ENCODE assay signal across 18 cellular contexts in the genomic region with DNA sequence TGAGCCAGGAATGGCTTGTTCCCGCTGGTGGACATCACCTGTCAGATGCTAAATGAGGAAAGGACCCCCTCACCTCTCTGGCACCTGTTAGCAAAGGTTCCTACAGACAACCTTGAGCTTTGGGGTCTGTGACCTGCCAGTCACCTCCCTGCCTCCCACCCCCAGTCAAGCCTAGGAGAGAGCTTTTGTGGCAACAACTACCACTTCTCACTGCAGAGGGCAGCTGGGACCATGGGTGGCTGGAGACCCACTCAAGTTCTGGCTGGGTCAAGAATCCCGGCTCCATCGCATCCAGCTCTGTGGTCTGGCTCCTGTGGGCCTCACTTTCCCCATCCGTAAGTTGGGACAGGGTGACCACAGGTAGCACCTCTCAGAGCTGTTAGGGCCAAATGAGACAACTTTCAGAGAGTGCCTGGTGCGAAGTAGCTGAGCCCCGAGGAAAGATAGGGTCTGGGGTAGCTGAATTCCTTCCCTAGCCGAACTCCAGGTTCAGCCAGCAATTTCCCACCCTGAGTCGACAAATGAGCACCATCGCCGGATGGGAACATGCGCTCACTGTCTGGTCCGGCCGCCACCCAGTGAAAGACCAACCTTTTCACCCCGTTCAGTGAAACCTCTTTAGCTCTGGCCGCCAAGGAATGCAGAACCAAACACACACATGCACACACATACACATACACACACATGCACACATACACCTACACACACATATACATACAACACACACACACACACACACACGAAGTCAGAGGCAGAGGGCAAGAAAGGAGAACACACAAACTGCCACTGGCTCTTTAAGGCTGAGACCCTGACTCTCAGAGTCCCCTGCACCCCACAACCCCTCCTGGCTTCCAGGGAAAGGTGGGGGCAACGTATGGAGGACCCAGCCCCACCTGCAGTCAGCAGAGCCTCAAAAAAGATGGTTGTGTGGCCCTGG. TPM values are rescaled to one million over a fixed set of nuclear protein-coding genes. Genes with fewer than 3 reads are reported as not detected.
DNase-seq lines count a peak whose midpoint lies in the region; ATAC-seq, FAIRE-seq and TF ChIP-seq lines count a peak whose summit lies in the region.
"Had no signal": no experiment of that assay in that cellular context is flagged by ENCODE, and none has a peak within 500 bp of the region (broad histone marks: within the 10 kb centered on the region; RNA-seq: fewer than 3 reads in every experiment).

No MANE protein-coding gene starts in this region.

- H3K27me3 ChIP-seq in H7 (ENCODE audit: control insufficient read depth, insufficient read depth, low read length) (no peaks in the 10 kb centered on the region), bronchial epithelial cell (ENCODE audit: control insufficient read depth, insufficient read depth, low read length) (no peaks in the 10 kb centered on the region), lung (ENCODE audit: control insufficient read depth, insufficient read depth) (no peaks in the 10 kb centered on the region), upper lobe of left lung (no peaks in the 10 kb centered on the region)
- H3K27me3 ChIP-seq: cardiac muscle cell, heart left ventricle had no signal

- DNase-seq in H7 = peak; percentile 29
- DNase-seq in bronchial epithelial cell (ENCODE audit: low read depth) = no peak
- no peak for DNase-seq in lung (ENCODE audit: low spot score)
- DNase-seq in upper lobe of left lung = no peak
- DNase-seq in iPS-NIHi7 (ENCODE audit: extremely low spot score) = no peak
- DNase-seq in erythroblast (lab: John Stamatoyannopoulos, UW) = no peak
- DNase-seq in activated CD4-positive, alpha-beta memory T cell treated with anti-CD3 and anti-CD28 coated beads for 36 hours = no peak
- DNase-seq in stimulated activated CD4-positive, alpha-beta T cell treated with anti-CD3 and anti-CD28 coated beads, Interleukin-1b, Interleukin-23, amount 100 ng/mL, for 48 hours = no peak
- DNase-seq: activated CD4-positive, CD25-positive, alpha-beta regulatory T cell treated with anti-CD3 and anti-CD28 coated beads, Interleukin-2, amount 50 U/mL, for 72 hours; C1 segment of cervical spinal cord; heart left ventricle; NCI-H1436; NCI-H748 treated with DMSO at 0.1 percent for 48 hours; stimulated activated naive CD8-positive, alpha-beta T cell treated with anti-CD3 and anti-CD28 coated beads, Interleukin-15, Interleukin-2, amounts not matched to agents 100 U/mL and 50 U/mL, for 24 hours had no signal

- no peaks in the 10 kb centered on the region for H3K4me1 Mint-ChIP-seq in activated CD4-positive, alpha-beta memory T cell treated with anti-CD3 and anti-CD28 coated beads for 36 hours (ENCODE audit: low read depth)

- no peaks in the 10 kb centered on the region for H3K9me3 Mint-ChIP-seq in activated CD4-positive, alpha-beta memory T cell treated with anti-CD3 and anti-CD28 coated beads for 36 hours
- H3K9me3 Mint-ChIP-seq: neural crest cell had no signal

- H3K9me3 ChIP-seq in lung (ENCODE audit: control insufficient read depth in 2 of 2, insufficient read depth in 1 of 2, low read length in 1 of 2) (no peaks in the 10 kb centered on the region), upper lobe of left lung (no peaks in the 10 kb centered on the region)
- H3K9me3 ChIP-seq: heart left ventricle had no signal

- POLR2A ChIA-PET in activated CD4-positive, alpha-beta memory T cell treated with anti-CD3 and anti-CD28 coated beads for 36 hours (lab: Charles Lee) = no interaction called here

- H3K4me3 ChIP-seq in H7 (ENCODE audit: insufficient read depth, low read depth, low read length) (no peak overlapping the region), bronchial epithelial cell (ENCODE audit: low read depth, low read length) (no peak overlapping the region), lung (peak overlapping the region; percentile 10), upper lobe of left lung (peak overlapping the region in 3 of 4 donors; percentile 29 to 43 (median 40))
- H3K4me3 ChIP-seq: cardiac muscle cell had no signal

- H3K4me1 ChIP-seq in lung (ENCODE audit: control insufficient read depth in 2 of 2, insufficient read depth in 2 of 2, low read length in 2 of 2) (no peaks in the 10 kb centered on the region), upper lobe of left lung (no peaks in the 10 kb centered on the region)
- H3K4me1 ChIP-seq: heart left ventricle had no signal

- peak; percentile 88 for FAIRE-seq in bronchial epithelial cell (lab: Jason Lieb, UNC)
- FAIRE-seq: islet of Langerhans had no signal

- WGBS in lung, 2 donors = 75 to 80% methylated on average over 17 of the region's 17 CpGs
- WGBS in upper lobe of left lung, 2 donors = 70 to 81% methylated on average over 15 to 17 of the region's 17 CpGs

- intact Hi-C loops in activated CD4-positive, alpha-beta memory T cell treated with anti-CD3 and anti-CD28 coated beads for 36 hours (cut with micrococcal nuclease) = no loop called here

- H3K27ac Mint-ChIP-seq in activated CD4-positive, alpha-beta memory T cell treated with anti-CD3 and anti-CD28 coated beads for 36 hours = no peak overlapping the region

- CTCF ChIA-PET in activated CD4-positive, alpha-beta memory T cell treated with anti-CD3 and anti-CD28 coated beads for 36 hours (lab: Charles Lee) = interaction anchor here (1.1 kb wide), 1 partner anchor 22 kb away, joined by 3 read pairs; no protein-coding TSS in a partner anchor

- no peaks in the 10 kb centered on the region for H3K36me3 Mint-ChIP-seq in activated CD4-positive, alpha-beta memory T cell treated with anti-CD3 and anti-CD28 coated beads for 36 hours

- TF ChIP-seq CTCF in bronchial epithelial cell (IDR thresholded peaks at IDR 0.05; ENCODE audit: insufficient read depth, low read length, severe bottlenecking) (no peak), lung (IDR thresholded peaks at IDR 0.05; ENCODE audit: control extremely low read depth, extremely low read depth) (no peak), upper lobe of left lung (IDR thresholded peaks at IDR 0.05) (no peak)

- H3K27ac ChIP-seq in lung (ENCODE audit: low read depth in 1 of 2, low read length in 1 of 2) = no peak overlapping the region
- H3K27ac ChIP-seq in upper lobe of left lung = peak overlapping the region in 3 of 4 donors; percentile 3 to 36 (median 27)
- H3K27ac ChIP-seq: cardiac muscle cell had no signal

- no peak overlapping the region for H3K4me3 Mint-ChIP-seq in activated CD4-positive, alpha-beta memory T cell treated with anti-CD3 and anti-CD28 coated beads for 36 hours
- H3K4me3 Mint-ChIP-seq: neural crest cell had no signal

- ATAC-seq in lung (ENCODE audit: insufficient read depth, low FRiP score) (no peak), upper lobe of left lung (ENCODE audit: low FRiP score in 2 of 2) (no peak)
- ATAC-seq: heart left ventricle; stimulated activated naive CD8-positive, alpha-beta T cell treated with anti-CD3 and anti-CD28 coated beads, Interleukin-15, Interleukin-2, amounts not matched to agents 100 U/mL and 50 U/mL, for 24 hours had no signal

- no peaks in the 10 kb centered on the region for H3K27me3 Mint-ChIP-seq in activated CD4-positive, alpha-beta memory T cell treated with anti-CD3 and anti-CD28 coated beads for 36 hours

- TF ChIP-seq EP300 in upper lobe of left lung (IDR thresholded peaks at IDR 0.05) = no peak

- H3K36me3 ChIP-seq in H7 (replicated peaks; ENCODE audit: control insufficient read depth, insufficient read depth, low read length) = no peaks in the 10 kb centered on the region
- H3K36me3 ChIP-seq in bronchial epithelial cell (ENCODE audit: control insufficient read depth, insufficient read depth, low read length) = no peaks in the 10 kb centered on the region
- no peaks in the 10 kb centered on the region for H3K36me3 ChIP-seq in lung (ENCODE audit: control insufficient read depth in 2 of 2, insufficient read depth in 2 of 2, low read length in 2 of 2)
- H3K36me3 ChIP-seq in upper lobe of left lung = no peaks in the 10 kb centered on the region
- H3K36me3 ChIP-seq: cardiac muscle cell, heart left ventricle had no signal

- TF ChIP-seq POLR2A in upper lobe of left lung (IDR thresholded peaks at IDR 0.05) (no peak), erythroblast (IDR thresholded peaks at IDR 0.05; ENCODE audit: low read length) (no peak)

RNA-seq across cellular contexts. Expression of gene TMEM119, which starts 1.9 kb away (rescaled TPM):
- total RNA-seq in H7 (2014; rRNA removed; shearing (Covaris generic)) = 0.24 and 0.85 TPM in 2 replicates
- total RNA-seq in bronchial epithelial cell (0.79 TPM in 1 of 2 replicates, not detected in the other), lung (10 to 100 TPM; 22.5 to 31.9 TPM), upper lobe of left lung (10 to 100 TPM in 5 of 6 donors, 1 to 10 TPM in 1; 1.5 to 50.7 (median 20.5) TPM)
- polyA plus RNA-seq in lung = 10 to 100 TPM; 14.4 to 23.2 TPM
- under 1 TPM; 0.10 to 0.24 TPM for total RNA-seq in activated CD4-positive, alpha-beta memory T cell treated with anti-CD3 and anti-CD28 coated beads for 36 hours
- total RNA-seq: HT-29 had no signal

RNA-seq across cellular contexts. Expression of gene ISCU, which starts 33.6 kb away (rescaled TPM):
- 89.3 and 97.3 TPM in 2 replicates for total RNA-seq in H7 (2014; rRNA removed; shearing (Covaris generic))
- total RNA-seq in bronchial epithelial cell (141 and 155 TPM in 2 replicates), lung (10 to 100 TPM; 86.2 to 93.0 TPM), upper lobe of left lung (100 to 1,000 TPM; 130 to 192 (median 152) TPM)
- 100 to 1,000 TPM in 1 of 2 donors, 10 to 100 TPM in 1; 95.5 to 132 TPM for polyA plus RNA-seq in lung
- 10 to 100 TPM; 88.6 to 94.3 TPM for total RNA-seq in activated CD4-positive, alpha-beta memory T cell treated with anti-CD3 and anti-CD28 coated beads for 36 hours

RNA-seq across cellular contexts. Expression of gene SART3, which starts 35.0 kb away (rescaled TPM):
- 89.7 and 124 TPM in 2 replicates for total RNA-seq in H7 (2014; rRNA removed; shearing (Covaris generic))
- total RNA-seq in bronchial epithelial cell (41.6 and 108 TPM in 2 replicates), lung (100 to 1,000 TPM in 1 of 2 donors, 10 to 100 TPM in 1; 46.5 to 107 TPM), upper lobe of left lung (100 to 1,000 TPM in 1 of 6 donors, 10 to 100 TPM in 5; 36.9 to 235 (median 63.9) TPM)
- 10 to 100 TPM; 12.2 to 23.3 TPM for polyA plus RNA-seq in lung
- total RNA-seq in activated CD4-positive, alpha-beta memory T cell treated with anti-CD3 and anti-CD28 coated beads for 36 hours = 10 to 100 TPM; 84.3 to 91.5 TPM

RNA-seq across cellular contexts. Expression of gene SELPLG, which starts 37.7 kb away (rescaled TPM):
- 0.10 and 0.15 TPM in 2 replicates for total RNA-seq in H7 (2014; rRNA removed; shearing (Covaris generic))
- total RNA-seq in bronchial epithelial cell = under 0.01 and 0.13 TPM in 2 replicates
- total RNA-seq in lung = 10 to 100 TPM; 11.3 to 47.2 TPM
- polyA plus RNA-seq in lung = 10 to 100 TPM; 13.8 to 97.0 TPM
- 10 to 100 TPM; 25.2 to 71.4 (median 42.5) TPM for total RNA-seq in upper lobe of left lung
- 10 to 100 TPM; 56.8 to 60.1 TPM for total RNA-seq in activated CD4-positive, alpha-beta memory T cell treated with anti-CD3 and anti-CD28 coated beads for 36 hours
- total RNA-seq: HT-29 had no signal

Comparison
In these comparisons a context has a peak if more than half of its experiments do, and no peak if none do; other contexts are left out.
1. H3K4me3 ChIP-seq: peak in lung (single experiment) and upper lobe of left lung (3 of 4); none in H7 (single experiment) and bronchial epithelial cell (single experiment).
2. H3K27ac ChIP-seq: peak in upper lobe of left lung (3 of 4); none in lung (0 of 2).